Comparison of ENCODE assay signal across 10 cellular contexts in the genomic region with DNA sequence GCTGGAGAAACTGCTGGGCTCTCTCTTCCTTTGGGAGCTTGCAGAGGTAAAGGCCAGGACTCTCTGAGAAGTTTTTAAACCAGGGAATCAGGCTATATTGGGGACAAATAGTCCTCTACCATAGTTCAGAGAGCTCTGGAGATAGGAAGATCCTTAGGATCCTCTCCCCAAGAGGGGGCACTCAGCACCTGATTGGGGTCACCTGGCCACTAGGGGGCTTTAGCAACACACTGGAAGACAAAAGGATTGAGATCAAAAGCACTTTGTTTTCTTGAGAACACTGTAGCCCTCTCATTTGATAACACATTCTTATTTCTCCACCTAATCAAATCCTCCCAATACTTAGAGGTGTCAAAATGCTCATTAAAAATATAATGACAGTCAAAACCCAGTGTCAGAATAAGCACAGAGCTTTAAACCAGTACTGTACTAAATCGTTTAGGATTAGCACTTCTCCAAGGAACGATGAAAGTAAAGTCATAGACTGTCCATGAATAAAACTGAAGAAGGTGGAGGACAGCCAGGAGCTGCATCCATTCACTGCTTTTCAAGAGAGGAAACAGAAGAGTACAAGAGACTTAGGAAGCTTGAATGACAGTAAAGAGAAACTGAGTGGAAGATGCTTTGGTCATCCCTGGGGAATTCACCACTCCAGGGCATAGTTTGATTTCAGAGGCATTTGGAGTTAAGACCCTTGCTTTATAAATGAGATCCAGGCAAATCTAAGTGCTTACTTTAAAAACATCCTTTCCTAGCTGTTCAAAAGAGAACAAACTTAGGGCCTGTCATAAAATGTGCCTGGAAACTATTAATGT. TPM values are rescaled to one million over a fixed set of nuclear protein-coding genes. Genes with fewer than 3 reads are reported as not detected.
A peak's percentile ranks its signal among the peaks of the same experiment; 100 is the strongest.
DNase-seq lines count a peak whose midpoint lies in the region; ATAC-seq and TF ChIP-seq lines count a peak whose summit lies in the region.
"Had no signal": no experiment of that assay in that cellular context is flagged by ENCODE, and none has a peak within 500 bp of the region (broad histone marks: within the 10 kb centered on the region; RNA-seq: fewer than 3 reads in every experiment).

No MANE protein-coding gene starts in this region.

- no peak overlapping the region for H3K23ac ChIP-seq in trophoblast cell (ENCODE audit: low read length)

- no peak overlapping the region for H2AK5ac ChIP-seq in trophoblast cell (ENCODE audit: low read length)

- ATAC-seq in GM18873 (IDR thresholded peaks at IDR 0.05; ENCODE audit: low FRiP score, unreplicated experiment) = no peak
- ATAC-seq: naive thymus-derived CD8-positive, alpha-beta T cell had no signal

- H3K27ac ChIP-seq in trophoblast cell (ENCODE audit: low read depth, low read length) = no peak overlapping the region

- no peak overlapping the region for H4K91ac ChIP-seq in trophoblast cell (ENCODE audit: low read depth, low read length)

- CTCF ChIA-PET in MCF 10A (lab: Yijun Ruan, JAX) = interaction anchor here (0.6 to 2.1 kb wide), 13 partner anchors 9 to 418 kb away, joined by 3 to 14 read pairs (median 3); no protein-coding TSS in a partner anchor

- H3K9ac ChIP-seq in trophoblast cell (ENCODE audit: low read length) = no peak overlapping the region

- no peaks in the 10 kb centered on the region for H3K9me3 Mint-ChIP-seq in MCF 10A (ENCODE audit: unreplicated experiment)
- H3K9me3 Mint-ChIP-seq: naive thymus-derived CD8-positive, alpha-beta T cell had no signal

- H3K4me1 ChIP-seq in trophoblast cell (ENCODE audit: control insufficient read depth in 1 of 2, insufficient read depth in 2 of 2, low read length in 2 of 2) = peaks cover 9 to 14% of the 10 kb centered on the region in 2 experiments

- H3K4me2 ChIP-seq in trophoblast cell (ENCODE audit: low read length) = no peak overlapping the region

- H2AFZ ChIP-seq in trophoblast cell (ENCODE audit: insufficient read depth, low read length, poor library complexity) = no peak overlapping the region

- peak overlapping the region; percentile 31 for H2BK5ac ChIP-seq in trophoblast cell (ENCODE audit: low read depth, low read length, poor library complexity)

- H3K4ac ChIP-seq in trophoblast cell (ENCODE audit: low read depth, low read length) = no peak overlapping the region

- DNase-seq in activated CD4-positive, alpha-beta T cell treated with anti-CD3 and anti-CD28 coated beads for 48 hours = peak; percentile 46
- no peak for DNase-seq in activated CD4-positive, alpha-beta T cell treated with anti-CD3 and anti-CD28 coated beads, Interleukin-2, amount 50 U/mL, for 4 hours
- DNase-seq in NCI-H1105 (lab: John Stamatoyannopoulos, UW) (peak; percentile 60), MCF 10A (ENCODE audit: unreplicated experiment) (peak; percentile 48), trophoblast cell (peak in 1 of 2 donors; percentile 42), T1000 (lab: John Stamatoyannopoulos, UW) (no peak), midbrain (lab: John Stamatoyannopoulos, UW) (no peak)

- POLR2A ChIA-PET in MCF 10A (lab: Yijun Ruan, JAX) = interaction anchor here (1.2 to 1.4 kb wide), 2 partner anchors 10 to 24 kb away, joined by 4 to 5 read pairs; no protein-coding TSS in a partner anchor

- H3K27me3 Mint-ChIP-seq in MCF 10A (ENCODE audit: insufficient read depth, unreplicated experiment) = no peaks in the 10 kb centered on the region

- peak; percentile 44 for TF ChIP-seq CTCF in MCF 10A (IDR thresholded peaks at IDR 0.05; ENCODE audit: unreplicated experiment)

- H3K18ac ChIP-seq in trophoblast cell (ENCODE audit: low read length) = no peak overlapping the region

- WGBS in trophoblast cell (ENCODE audit: extremely low coverage, insufficient coverage, insufficient read length) = no CpG with 5 or more reads among the region's 2 CpGs

- H3K9me3 ChIP-seq in trophoblast cell (ENCODE audit: insufficient read depth, low read depth, low read length) = no peaks in the 10 kb centered on the region

- no TSS peak for BruUV-seq in MCF 10A (replicated peaks; lab: Mats Ljungman, UMichigan)

- no peak overlapping the region for H3K4me3 ChIP-seq in trophoblast cell (ENCODE audit: low read depth, low read length)

- no peaks in the 10 kb centered on the region for H3K36me3 Mint-ChIP-seq in MCF 10A (ENCODE audit: insufficient read depth, unreplicated experiment)
- H3K36me3 Mint-ChIP-seq: activated naive CD8-positive, alpha-beta T cell; naive thymus-derived CD8-positive, alpha-beta T cell had no signal

- H4K8ac ChIP-seq in trophoblast cell (ENCODE audit: low read depth, low read length) = no peak overlapping the region

- H3K4me3 Mint-ChIP-seq in MCF 10A (ENCODE audit: unreplicated experiment) = no peak overlapping the region
- H3K4me3 Mint-ChIP-seq: activated naive CD8-positive, alpha-beta T cell; naive thymus-derived CD8-positive, alpha-beta T cell had no signal

- intact Hi-C loops in MCF 10A (cut with micrococcal nuclease) = loop anchor here (2.0 to 10.0 kb wide), 2 partner anchors 395 to 409 kb away; no protein-coding TSS in a partner anchor

- H3K79me2 ChIP-seq in trophoblast cell (ENCODE audit: control insufficient read depth, insufficient read depth, low read length, poor library complexity) = no peaks in the 10 kb centered on the region

- H2BK12ac ChIP-seq in trophoblast cell (ENCODE audit: low read length) = peak overlapping the region; percentile 87

- peaks cover 8% of the 10 kb centered on the region for H3K79me1 ChIP-seq in trophoblast cell (ENCODE audit: low read length)

- no peak overlapping the region for H2BK120ac ChIP-seq in trophoblast cell (ENCODE audit: insufficient read depth, low read length, poor library complexity)

- no peak overlapping the region for H4K12ac ChIP-seq in trophoblast cell (ENCODE audit: low read depth, low read length)

- H3K27ac Mint-ChIP-seq in MCF 10A (ENCODE audit: low read depth, unreplicated experiment) = no peak overlapping the region
- H3K27ac Mint-ChIP-seq: activated naive CD8-positive, alpha-beta T cell; naive thymus-derived CD8-positive, alpha-beta T cell had no signal

- no peaks in the 10 kb centered on the region for H3K27me3 ChIP-seq in trophoblast cell (ENCODE audit: insufficient read depth, low read length)

- peaks cover 15% of the 10 kb centered on the region for H3K4me1 Mint-ChIP-seq in MCF 10A (ENCODE audit: insufficient read depth, unreplicated experiment)
- H3K4me1 Mint-ChIP-seq: naive thymus-derived CD8-positive, alpha-beta T cell had no signal

- no peak overlapping the region for H3K14ac ChIP-seq in trophoblast cell (ENCODE audit: low read length)

- H3K36me3 ChIP-seq in trophoblast cell (ENCODE audit: control insufficient read depth in 1 of 2, insufficient read depth in 2 of 2, low read length in 2 of 2) = no peaks in the 10 kb centered on the region

RNA-seq across cellular contexts. Expression of a gene that starts 26.5 kb away (rescaled TPM):
- total RNA-seq in MCF 10A (2022) = 0.28 and 0.54 TPM in 2 replicates
- polyA plus RNA-seq in trophoblast cell (2013) = 16.6 and 17.9 TPM in 2 replicates
- polyA plus RNA-seq: naive thymus-derived CD8-positive, alpha-beta T cell had no signal

Comparison
In these comparisons a context has a peak if more than half of its experiments do, and no peak if none do; other contexts are left out.
1. DNase-seq: peak in activated CD4-positive, alpha-beta T cell treated with anti-CD3 and anti-CD28 coated beads for 48 hours (single experiment), NCI-H1105 (single experiment) and MCF 10A (single experiment); none in activated CD4-positive, alpha-beta T cell treated with anti-CD3 and anti-CD28 coated beads, Interleukin-2, amount 50 U/mL, for 4 hours (0 of 2), T1000 (single experiment) and midbrain (single experiment).